In the genomic region with DNA sequence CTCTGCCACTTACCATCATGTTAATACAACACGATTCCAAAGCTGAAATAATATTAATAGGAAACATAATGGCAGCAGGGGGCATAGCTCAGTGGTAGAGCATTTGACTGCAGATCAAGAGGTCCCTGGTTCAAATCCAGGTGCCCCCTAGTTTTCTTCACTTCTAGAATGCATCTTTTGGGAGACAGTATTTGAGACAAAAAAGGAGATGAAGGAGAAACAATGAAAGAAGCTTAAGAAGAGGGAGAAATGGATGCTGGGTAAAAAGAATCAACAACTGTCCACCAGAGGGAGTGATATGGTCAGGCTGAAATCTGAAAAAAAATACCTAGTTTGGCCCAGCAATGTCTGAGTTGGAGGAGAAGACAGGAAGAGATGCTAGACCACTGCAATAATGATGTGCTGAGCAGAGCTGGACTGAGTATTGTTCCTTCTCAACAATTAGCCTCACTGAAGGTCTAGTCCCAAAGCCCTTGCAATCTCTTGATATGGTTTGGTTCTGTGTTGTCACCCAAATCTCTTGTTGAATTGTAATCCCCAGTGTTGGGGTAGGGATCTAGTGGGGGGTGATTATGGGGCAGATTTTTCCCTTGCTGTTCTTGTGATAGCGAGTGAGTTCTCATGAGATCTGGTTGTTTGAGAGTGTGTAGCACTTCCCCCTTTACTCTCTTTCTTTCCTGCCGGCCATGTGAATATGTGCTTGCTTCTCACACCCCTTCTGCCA, we compare ENCODE assay signal across 8 cellular contexts. TPM values are rescaled to one million over a fixed set of nuclear protein-coding genes. Genes with fewer than 3 reads are reported as not detected.
DNase-seq lines count a peak whose midpoint lies in the region; ATAC-seq, FAIRE-seq and TF ChIP-seq lines count a peak whose summit lies in the region.

No MANE protein-coding gene starts in this region.

- no peaks in the 10 kb centered on the region for H4K20me1 ChIP-seq in GM23338 (replicated peaks; ENCODE audit: insufficient read depth)

- no peaks in the 10 kb centered on the region for H3K27me3 ChIP-seq in GM23338 (ENCODE audit: insufficient read depth)
- no peaks in the 10 kb centered on the region for H3K27me3 ChIP-seq in suprapubic skin

- no peaks in the 10 kb centered on the region for H3K36me3 Mint-ChIP-seq in GM23338 (ENCODE audit: low read depth)

- no peaks in the 10 kb centered on the region for H3K9me2 ChIP-seq in GM23338 (ENCODE audit: insufficient read depth)

- WGBS in suprapubic skin, result 90% methylated on average over 3 of the region's 3 CpGs

- no peak overlapping the region for H3K27ac Mint-ChIP-seq in GM23338

- TF ChIP-seq EP300 in suprapubic skin (IDR thresholded peaks at IDR 0.05), result no peak

- no peaks in the 10 kb centered on the region for H3K4me1 Mint-ChIP-seq in GM23338

- H3K4me3 ChIP-seq in GM23338, result no peak overlapping the region
- H3K4me3 ChIP-seq in kidney (ENCODE audit: low read length in 2 of 2), result no peak overlapping the region
- no peak overlapping the region for H3K4me3 ChIP-seq in suprapubic skin

- no peak overlapping the region for H3K4me3 Mint-ChIP-seq in GM23338

- peak; percentile 65 for ATAC-seq in GM23338
- no peak for ATAC-seq in HG03095 (IDR thresholded peaks at IDR 0.05; ENCODE audit: unreplicated experiment)

- H3K4me1 ChIP-seq in GM23338 (ENCODE audit: insufficient read depth) (no peaks in the 10 kb centered on the region), kidney (ENCODE audit: control insufficient read depth in 1 of 2, insufficient read depth in 1 of 2, low read depth in 1 of 2, low read length in 2 of 2) (no peaks in the 10 kb centered on the region), suprapubic skin (no peaks in the 10 kb centered on the region)

- H3K9me3 Mint-ChIP-seq in GM23338, result no peaks in the 10 kb centered on the region

- FAIRE-seq in kidney (lab: Jason Lieb, UNC) (peak; percentile 62), urothelium cell line (lab: Jason Lieb, UNC) (no peak)

- no peaks in the 10 kb centered on the region for H3K27me3 Mint-ChIP-seq in GM23338 (ENCODE audit: insufficient read depth, low read depth, poor library complexity)

- peak; percentile 76 for DNase-seq in Daoy (ENCODE audit: low read depth)
- DNase-seq in GM23338 (ENCODE audit: low spot score), result peak; percentile 83
- peak; percentile 20 for DNase-seq in NCI-H2196 (lab: John Stamatoyannopoulos, UW; ENCODE audit: unreplicated experiment)
- peak; percentile 67 for DNase-seq in astrocyte of the hippocampus (ENCODE audit: low read depth, low spot score)
- DNase-seq in kidney, result no peak
- peak; percentile 6 for DNase-seq in urothelium cell line (ENCODE audit: low spot score)
- no peak for DNase-seq in suprapubic skin (ENCODE audit: low spot score in 2 of 2)

- H3F3A ChIP-seq in GM23338 (replicated peaks; ENCODE audit: low read depth), result no peaks in the 10 kb centered on the region

- no peak for TF ChIP-seq POLR2A in suprapubic skin (IDR thresholded peaks at IDR 0.05)

- H3K9ac ChIP-seq in kidney (ENCODE audit: low read length in 2 of 2), result no peak overlapping the region

- no peaks in the 10 kb centered on the region for H3K36me3 ChIP-seq in GM23338 (ENCODE audit: insufficient read depth)
- H3K36me3 ChIP-seq in kidney (ENCODE audit: control insufficient read depth in 1 of 2, insufficient read depth in 2 of 2, low read length in 2 of 2), result no peaks in the 10 kb centered on the region
- no peaks in the 10 kb centered on the region for H3K36me3 ChIP-seq in suprapubic skin

- H3K9me3 ChIP-seq in kidney (ENCODE audit: control insufficient read depth in 1 of 2, low read length in 2 of 2), result no peaks in the 10 kb centered on the region
- no peaks in the 10 kb centered on the region for H3K9me3 ChIP-seq in suprapubic skin

- TF ChIP-seq CTCF in GM23338 (conservative IDR thresholded peaks at IDR 0.05; ENCODE audit: low read depth in 2 of 2), result peak; percentile 71 to 76
- peak; percentile 41 for TF ChIP-seq CTCF in kidney (IDR thresholded peaks at IDR 0.05; ENCODE audit: borderline replicate concordance, extremely low read depth, insufficient read depth)
- TF ChIP-seq CTCF in suprapubic skin (IDR thresholded peaks at IDR 0.05), result peak in 1 of 2 donors; percentile 21

- peak overlapping the region; percentile 45; the same call in 1 of the 2 replicates for H2AFZ ChIP-seq in GM23338

- H3K27ac ChIP-seq in GM23338 (ENCODE audit: low read depth) (no peak overlapping the region), kidney (ENCODE audit: low read depth in 2 of 2, low read length in 2 of 2) (no peak overlapping the region), suprapubic skin (no peak overlapping the region)

- no peak overlapping the region for H3K4me2 ChIP-seq in GM23338

- intact Hi-C loops in kidney (cut with DNase I), result no loop called here

- H3K79me2 ChIP-seq in GM23338 (replicated peaks; ENCODE audit: insufficient read depth), result no peaks in the 10 kb centered on the region

TF ChIP-seq in GM23338, 12 proteins besides CTCF, POLR2A, EP300 and RAD21:
- TF ChIP-seq NANOG (IDR thresholded peaks at IDR 0.05; ENCODE audit: borderline replicate concordance), result 0 out of 2 replicates have a peak, but pooled peaks have one; percentile 9
- no peak for TF ChIP-seq EZH2phosphoT487 (IDR thresholded peaks at IDR 0.05; ENCODE audit: unreplicated experiment)

RNA-seq across cellular contexts. Expression of gene ZNF783, which starts 48.3 kb away (rescaled TPM):
- total RNA-seq in Daoy (2014; rRNA removed; shearing (Covaris generic)), result 4.3 and 4.9 TPM in 2 replicates
- 8.6 and 9.0 TPM in 2 replicates for total RNA-seq in GM23338 (2014; rRNA removed; shearing (Covaris generic))
- polyA plus RNA-seq in GM23338 (2016; fragmentation: Nextera tagmentation; extraction: Ambion mirVana) (2.1 and 2.6 TPM in 2 replicates), kidney (ENCODE audit: insufficient read depth, low read depth, low replicate concordance) (3.6 TPM)
- total RNA-seq in kidney (21.8 TPM), suprapubic skin (10 to 100 TPM in 3 of 4 donors, 1 to 10 TPM in 1; 9.9 to 20.8 (median 14.4) TPM)

Comparison
In these comparisons a context has a peak if more than half of its experiments do, and no peak if none do; other contexts are left out.
1. DNase-seq: peak in Daoy (single experiment), GM23338 (single experiment), NCI-H2196 (single experiment), astrocyte of the hippocampus (single experiment) and urothelium cell line (single experiment); none in kidney (single experiment) and suprapubic skin (0 of 2).